In genomic region chr17:63434951-63435571, GRCh38 we compare ENCODE assay signal across 8 cellular contexts. TPM values are rescaled to one million over a fixed set of nuclear protein-coding genes. Genes with fewer than 3 reads are reported as not detected.
DNase-seq lines count a peak whose midpoint lies in the region; FAIRE-seq and TF ChIP-seq lines count a peak whose summit lies in the region.

No MANE protein-coding gene starts in this region.

- FAIRE-seq in H1 (lab: Jason Lieb, UNC): no peak

- peak overlapping the region; percentile 23 for H3K4me3 Mint-ChIP-seq in T-helper 1 cell treated with Interleukin-12 subunit alpha and Interleukin-12 subunit beta and Interleukin-4 antibody, amounts not matched to agents 30 μg/mL and 1 μg/mL, for 36 hours

- peak; percentile 37 to 68 (median 66); a peak in 3 of 4 replicates for TF ChIP-seq CTCF in H1 (IDR thresholded peaks at IDR 0.05; ENCODE audit: control extremely low read depth in 1 of 3, insufficient read depth in 1 of 3, low read depth in 1 of 3, low read length in 3 of 3)

- H2AK5ac ChIP-seq in H1 (ENCODE audit: low read depth, low read length): no peak overlapping the region

- no peak overlapping the region for H3K4ac ChIP-seq in H1 (replicated peaks; ENCODE audit: insufficient read length, low read depth, low read length)

- H2BK5ac ChIP-seq in H1 (ENCODE audit: low read depth, low read length): no peak overlapping the region

- no peak overlapping the region for H3K56ac ChIP-seq in H1 (replicated peaks; ENCODE audit: insufficient read length, low read depth, low read length)

- H2BK120ac ChIP-seq in H1 (replicated peaks; ENCODE audit: low read depth, low read length): no peak overlapping the region

- H3K4me3 ChIP-seq in H1 (ENCODE audit: extremely low read depth in 1 of 4, insufficient read depth in 2 of 4, low read depth in 3 of 4, low read length in 4 of 4): no peak overlapping the region

- peak; percentile 55 for DNase-seq in activated T-cell treated with anti-CD3 and anti-CD28 coated beads, Interleukin-2, amount 50 U/mL, for 1 hour
- DNase-seq in activated T-cell treated with anti-CD3 and anti-CD28 coated beads for 4 hours (no peak), H1 (ENCODE audit: low read depth in 1 of 2, low spot score in 2 of 2) (no peak), myocyte (ENCODE audit: low read depth) (peak; percentile 41), NCI-H82 treated with DMSO at 0.1 percent for 48 hours (lab: John Stamatoyannopoulos, UW; ENCODE audit: unreplicated experiment) (no peak), SK-N-DZ (ENCODE audit: low spot score) (no peak), NCI-H146 treated with DMSO at 0.1 percent for 48 hours (lab: John Stamatoyannopoulos, UW; ENCODE audit: unreplicated experiment) (no peak)

- H4K8ac ChIP-seq in H1 (ENCODE audit: extremely low read depth, insufficient read depth, low read length): peak overlapping the region; percentile 58

- H4K91ac ChIP-seq in H1 (replicated peaks; ENCODE audit: insufficient read length, low read length): no peak overlapping the region

- TF ChIP-seq EP300 in H1 (IDR thresholded peaks at IDR 0.05; ENCODE audit: borderline replicate concordance in 1 of 2, low read depth in 2 of 2, low read length in 2 of 2): no peak

- H3K36me3 ChIP-seq in H1 (ENCODE audit: control insufficient read depth in 2 of 4, insufficient read depth in 4 of 4, low read length in 3 of 4): no peaks in the 10 kb centered on the region

- peaks cover 3% of the 10 kb centered on the region; the same call in 1 of the 2 replicates for H3K79me1 ChIP-seq in H1 (ENCODE audit: low read depth, low read length)

- no peak overlapping the region for H3K27ac ChIP-seq in H1 (ENCODE audit: low read depth, low read length)

- no peak overlapping the region for H3K18ac ChIP-seq in H1 (ENCODE audit: extremely low read depth, low read length)

- no peak overlapping the region for H3K4me2 ChIP-seq in H1 (ENCODE audit: insufficient read depth in 1 of 2, low read depth in 2 of 2, low read length in 2 of 2)

- no peaks in the 10 kb centered on the region for H4K20me1 ChIP-seq in H1 (replicated peaks in 1 of 2; ENCODE audit: control insufficient read depth in 1 of 2, insufficient read depth in 2 of 2, low read length in 2 of 2)

- H3K23ac ChIP-seq in H1 (ENCODE audit: insufficient read length): no peak overlapping the region

- H2BK15ac ChIP-seq in H1 (ENCODE audit: low read length): no peak overlapping the region

- no peak for TF ChIP-seq POLR2A in H1 (IDR thresholded peaks at IDR 0.05; ENCODE audit: control extremely low read depth in 1 of 2, low read depth in 2 of 2, low read length in 2 of 2)

- H3K27ac Mint-ChIP-seq in T-helper 1 cell treated with Interleukin-12 subunit alpha and Interleukin-12 subunit beta and Interleukin-4 antibody, amounts not matched to agents 30 μg/mL and 1 μg/mL, for 36 hours: peak overlapping the region; percentile 85

- peaks cover 36% of the 10 kb centered on the region for H3K4me1 Mint-ChIP-seq in T-helper 1 cell treated with Interleukin-12 subunit alpha and Interleukin-12 subunit beta and Interleukin-4 antibody, amounts not matched to agents 30 μg/mL and 1 μg/mL, for 36 hours (ENCODE audit: low read depth)

- H2AFZ ChIP-seq in H1 (ENCODE audit: low read length): no peak overlapping the region

- POLR2A ChIA-PET in H1 (lab: Charles Lee; ENCODE audit: partially characterized antibody): interaction anchor here (1.2 to 4.8 kb wide), 5 partner anchors 12 to 244 kb away, joined by 3 to 33 read pairs (median 10); partner anchors contain the start of genes ACE and CYB561

- H3K9me3 ChIP-seq in H1 (ENCODE audit: insufficient read depth in 2 of 2, low read depth in 1 of 2, low read length in 1 of 2): no peaks in the 10 kb centered on the region

- no peak overlapping the region for H4K5ac ChIP-seq in H1 (ENCODE audit: insufficient read length, low read depth, low read length)

- H3K27me3 ChIP-seq in H1 (replicated peaks in 1 of 4; ENCODE audit: control insufficient read depth in 3 of 4, extremely low read depth in 1 of 4, insufficient read depth in 3 of 4, low read length in 3 of 4): no peaks in the 10 kb centered on the region

- H3K14ac ChIP-seq in H1 (ENCODE audit: insufficient read length): no peak overlapping the region

- no peak overlapping the region for H2BK20ac ChIP-seq in H1 (ENCODE audit: low read length)

- H3K9ac ChIP-seq in H1 (replicated peaks in 1 of 4; ENCODE audit: extremely low read depth in 1 of 4, low read depth in 3 of 4, low read length in 3 of 4): no peak overlapping the region

- CTCF ChIA-PET in H1 (lab: Charles Lee; ENCODE audit: partially characterized antibody): interaction anchor here (0.7 to 29.0 kb wide), 44 partner anchors 7 to 394 kb away, joined by 3 to 758 read pairs (median 5); partner anchors contain the start of genes ACE, CYB561, DCAF7 and KCNH6

- no peaks in the 10 kb centered on the region for H3K27me3 Mint-ChIP-seq in T-helper 1 cell treated with Interleukin-12 subunit alpha and Interleukin-12 subunit beta and Interleukin-4 antibody, amounts not matched to agents 30 μg/mL and 1 μg/mL, for 36 hours (ENCODE audit: low read depth)

- peak; percentile 32 to 49 for TF ChIP-seq RAD21 in H1 (IDR thresholded peaks at IDR 0.05 in 1 of 2, conservative IDR thresholded peaks at IDR 0.05 in 1 of 2; ENCODE audit: low read depth in 2 of 2, low read length in 2 of 2)

- no peaks in the 10 kb centered on the region for H3K23me2 ChIP-seq in H1 (ENCODE audit: low read depth, low read length)

- H3K36me3 Mint-ChIP-seq in T-helper 1 cell treated with Interleukin-12 subunit alpha and Interleukin-12 subunit beta and Interleukin-4 antibody, amounts not matched to agents 30 μg/mL and 1 μg/mL, for 36 hours (ENCODE audit: low read depth): peaks cover 7% of the 10 kb centered on the region

- H3K79me2 ChIP-seq in H1 (ENCODE audit: control insufficient read depth in 1 of 2, insufficient read depth in 2 of 2, low read length in 2 of 2): no peaks in the 10 kb centered on the region

- H3K4me1 ChIP-seq in H1 (replicated peaks in 1 of 4; ENCODE audit: control insufficient read depth in 3 of 4, insufficient read depth in 4 of 4, low read length in 3 of 4): peaks cover 0 to 18% (median 6%) of the 10 kb centered on the region in 4 experiments; a peak in 5 of 7 replicates

- no peaks in the 10 kb centered on the region for H3K9me3 Mint-ChIP-seq in T-helper 1 cell treated with Interleukin-12 subunit alpha and Interleukin-12 subunit beta and Interleukin-4 antibody, amounts not matched to agents 30 μg/mL and 1 μg/mL, for 36 hours

- no peak overlapping the region for H2BK12ac ChIP-seq in H1 (ENCODE audit: low read depth, low read length)

- 92% methylated on average over 25 of the region's 25 CpGs; no CpG with 5 or more reads in 1 of the 2 experiments for WGBS in H1 (ENCODE audit: extremely low coverage in 1 of 2, insufficient coverage in 1 of 2, insufficient read length in 1 of 2, insufficient replicate concordance in 2 of 2, low coverage in 1 of 2, low lambda C conversion rate in 2 of 2, missing lambda C conversion rate in 1 of 2), 2 experiments

TF ChIP-seq in H1, 55 proteins besides CTCF, POLR2A, EP300 and RAD21:
- TF ChIP-seq CBX5 (IDR thresholded peaks at IDR 0.05; ENCODE audit: low read depth, low read length): no peak
- TF ChIP-seq BACH1 (IDR thresholded peaks at IDR 0.05; ENCODE audit: low read length): peak; percentile 26; the same call in 1 of the 2 replicates
- TF ChIP-seq MAFK (IDR thresholded peaks at IDR 0.05; ENCODE audit: low read depth, low read length): peak; percentile 67; the same call in 1 of the 2 replicates
- TF ChIP-seq SP1 (IDR thresholded peaks at IDR 0.05; ENCODE audit: low read depth, low read length): no peak
- no peak for TF ChIP-seq YY1 (IDR thresholded peaks at IDR 0.05; ENCODE audit: low read depth, low read length)

RNA-seq across cellular contexts. Expression of gene CYB561, which starts 11.0 kb away (rescaled TPM):
- total RNA-seq in H1 (2021; fragmentation: NEBNext Ultra II Directional; extraction: Animal tissue kit (Norgen Biotek cat#: 25700)): 23.4 and 26.0 TPM in 2 replicates
- 19.7 and 34.2 TPM in 2 replicates for polyA plus RNA-seq in H1 (2011; rRNA removed)
- polyA plus RNA-seq in H1 (2011; cell fraction: cytosol; rRNA removed): 21.6 TPM
- polyA plus RNA-seq in H1 (2011; cell fraction: nucleus; rRNA removed): 33.9 TPM
- 16.4 to 21.8 TPM (median 19.6 TPM) in 4 replicates for polyA plus RNA-seq in H1 (2012, experiment 1 of 2)
- polyA plus RNA-seq in H1 (2012, experiment 2 of 2): 17.5 TPM
- 23.5 TPM for polyA plus RNA-seq in H1 (2013, experiment 1 of 2)
- polyA plus RNA-seq in H1 (2013, experiment 2 of 2): 24.6 TPM
- polyA minus RNA-seq in H1 (2011; rRNA and poly(A)+ RNA removed): 27.0 and 35.0 TPM in 2 replicates
- polyA minus RNA-seq in H1 (2011; cell fraction: cytosol; rRNA and poly(A)+ RNA removed): 21.3 TPM
- 16.3 TPM for polyA minus RNA-seq in H1 (2011; cell fraction: nucleus; rRNA and poly(A)+ RNA removed)
- total RNA-seq in myocyte: 2.9 and 4.6 TPM in 2 replicates
- polyA plus RNA-seq in myocyte (2012): 3.0 TPM
- polyA plus RNA-seq in SK-N-DZ (2014; cell fraction: cytosol; rRNA removed): 6.6 and 14.1 TPM in 2 replicates
- polyA plus RNA-seq in SK-N-DZ (2014; cell fraction: nucleus; rRNA removed): 15.1 and 15.3 TPM in 2 replicates

RNA-seq across cellular contexts. Expression of gene ACE, which starts 41.8 kb away (rescaled TPM):
- 4.5 and 5.5 TPM in 2 replicates for total RNA-seq in H1 (2021; fragmentation: NEBNext Ultra II Directional; extraction: Animal tissue kit (Norgen Biotek cat#: 25700))
- polyA plus RNA-seq in H1 (2011; rRNA removed): 2.5 and 4.0 TPM in 2 replicates
- polyA plus RNA-seq in H1 (2011; cell fraction: cytosol; rRNA removed): 2.7 TPM
- 10.0 TPM for polyA plus RNA-seq in H1 (2011; cell fraction: nucleus; rRNA removed)
- 2.8 to 4.2 TPM (median 3.3 TPM) in 4 replicates for polyA plus RNA-seq in H1 (2012, experiment 1 of 2)
- 2.2 TPM for polyA plus RNA-seq in H1 (2012, experiment 2 of 2)
- 2.7 TPM for polyA plus RNA-seq in H1 (2013, experiment 1 of 2)
- 2.0 TPM for polyA plus RNA-seq in H1 (2013, experiment 2 of 2)
- 3.3 and 3.4 TPM in 2 replicates for polyA minus RNA-seq in H1 (2011; rRNA and poly(A)+ RNA removed)
- polyA minus RNA-seq in H1 (2011; cell fraction: cytosol; rRNA and poly(A)+ RNA removed): 3.1 TPM
- 10.1 TPM for polyA minus RNA-seq in H1 (2011; cell fraction: nucleus; rRNA and poly(A)+ RNA removed)
- total RNA-seq in myocyte: 0.21 and 0.36 TPM in 2 replicates
- polyA plus RNA-seq in myocyte (2012): 0.23 TPM
- polyA plus RNA-seq in SK-N-DZ (2014; cell fraction: cytosol; rRNA removed): 5.6 and 6.7 TPM in 2 replicates
- 12.7 and 13.9 TPM in 2 replicates for polyA plus RNA-seq in SK-N-DZ (2014; cell fraction: nucleus; rRNA removed)

Comparison
In these comparisons a context has a peak if more than half of its experiments do, and no peak if none do; other contexts are left out.
1. DNase-seq: peak in activated T-cell treated with anti-CD3 and anti-CD28 coated beads, Interleukin-2, amount 50 U/mL, for 1 hour (single experiment) and myocyte (single experiment); none in activated T-cell treated with anti-CD3 and anti-CD28 coated beads for 4 hours (single experiment), H1 (0 of 2), NCI-H82 treated with DMSO at 0.1 percent for 48 hours (single experiment), SK-N-DZ (single experiment) and NCI-H146 treated with DMSO at 0.1 percent for 48 hours (single experiment).